In genomic region chr19:46372901-46373572, GRCh38 we compare ENCODE assay signal across 8 cellular contexts. TPM values are rescaled to one million over a fixed set of nuclear protein-coding genes. Genes with fewer than 3 reads are reported as not detected.
A peak's percentile ranks its signal among the peaks of the same experiment; 100 is the strongest.
DNase-seq lines count a peak whose midpoint lies in the region; ATAC-seq and TF ChIP-seq lines count a peak whose summit lies in the region.

No MANE protein-coding gene starts in this region.

- H3K27me3 ChIP-seq in hepatocyte (no peaks in the 10 kb centered on the region), transverse colon (no peaks in the 10 kb centered on the region)

- H3K9me2 ChIP-seq in hepatocyte (replicated peaks; ENCODE audit: insufficient read depth), result no peaks in the 10 kb centered on the region

- in situ Hi-C loops in transverse colon (cut with MboI; ENCODE audit: low pct_ligation_motif_present in 1 of 4, low pct_unique_long_range_greater_than_20kb in 1 of 4, low sequenced_read_pairs in 3 of 4), result no loop called here

- no peak overlapping the region for H3K27ac Mint-ChIP-seq in activated naive CD8-positive, alpha-beta T cell treated with anti-CD3 and anti-CD28 coated beads for 36 hours

- no peak overlapping the region for H3K4me3 ChIP-seq in WI38 (ENCODE audit: low read depth, low read length)
- H3K4me3 ChIP-seq in hepatocyte, result no peak overlapping the region
- no peak overlapping the region for H3K4me3 ChIP-seq in transverse colon

- H3K27me3 Mint-ChIP-seq in activated naive CD8-positive, alpha-beta T cell treated with anti-CD3 and anti-CD28 coated beads for 36 hours, result no peaks in the 10 kb centered on the region

- peaks cover 34% of the 10 kb centered on the region for H3K79me2 ChIP-seq in hepatocyte

- H3K4me1 Mint-ChIP-seq in activated naive CD8-positive, alpha-beta T cell treated with anti-CD3 and anti-CD28 coated beads for 36 hours, result peaks cover 19% of the 10 kb centered on the region

- 66% methylated on average over 13 of the region's 13 CpGs for WGBS in hepatocyte (ENCODE audit: low lambda C conversion rate, missing lambda C conversion rate)
- 80 to 100% methylated on average over 1 to 13 of the region's 13 CpGs for WGBS in transverse colon (ENCODE audit: low coverage in 1 of 2), 2 donors

- H3K4me1 ChIP-seq in hepatocyte (ENCODE audit: insufficient read depth) (peaks cover 24% of the 10 kb centered on the region), transverse colon (peaks cover 18 to 35% (median 26%) of the 10 kb centered on the region in 4 donors)

- H3K36me3 ChIP-seq in hepatocyte (replicated peaks; ENCODE audit: insufficient read depth, low read depth) (no peaks in the 10 kb centered on the region), transverse colon (peaks cover 0 to 13% (median 6%) of the 10 kb centered on the region in 4 donors)

- peak; percentile 30; the same call in 1 of the 2 replicates for TF ChIP-seq CTCF in WI38 (IDR thresholded peaks at IDR 0.05; ENCODE audit: low read depth, low read length)
- no peak for TF ChIP-seq CTCF in hepatocyte (IDR thresholded peaks at IDR 0.05; ENCODE audit: poor library complexity)
- TF ChIP-seq CTCF in transverse colon (IDR thresholded peaks at IDR 0.05), result peak in 2 of 5 experiments; percentile 10 to 17

- peaks cover 13% of the 10 kb centered on the region for H3K36me3 Mint-ChIP-seq in activated naive CD8-positive, alpha-beta T cell treated with anti-CD3 and anti-CD28 coated beads for 36 hours

- no peak for TF ChIP-seq EP300 in transverse colon (IDR thresholded peaks at IDR 0.05; ENCODE audit: low read depth)

- H3K27ac ChIP-seq in hepatocyte (peak overlapping the region; percentile 76), transverse colon (peak overlapping the region; percentile 70 to 84 (median 78))

- H2AFZ ChIP-seq in hepatocyte, result no peak overlapping the region

- intact Hi-C loops in transverse colon (cut with DNase I; ENCODE audit: low total_unique reads), result no loop called here

- no peaks in the 10 kb centered on the region for H3K9me3 Mint-ChIP-seq in activated naive CD8-positive, alpha-beta T cell treated with anti-CD3 and anti-CD28 coated beads for 36 hours

- ATAC-seq in GM18517 (IDR thresholded peaks at IDR 0.05; ENCODE audit: unreplicated experiment) (no peak), HG02884 (IDR thresholded peaks at IDR 0.05; ENCODE audit: unreplicated experiment) (no peak)

- H3K4me2 ChIP-seq in hepatocyte, result peak overlapping the region; percentile 56

- H3K4me3 Mint-ChIP-seq in activated naive CD8-positive, alpha-beta T cell treated with anti-CD3 and anti-CD28 coated beads for 36 hours, result no peak overlapping the region

- TF ChIP-seq POLR2A in transverse colon (IDR thresholded peaks at IDR 0.05), result no peak

- peak; percentile 1 for DNase-seq in activated CD4-positive, alpha-beta T cell treated with anti-CD3 and anti-CD28 coated beads for 48 hours
- DNase-seq in activated CD4-positive, alpha-beta T cell treated with anti-CD3 and anti-CD28 coated beads for 1 hour, result no peak
- DNase-seq in hepatocyte (ENCODE audit: low spot score), result no peak
- no peak for DNase-seq in transverse colon
- no peak for DNase-seq in activated naive CD8-positive, alpha-beta T cell treated with anti-CD3 and anti-CD28 coated beads for 36 hours

- H3K9me3 ChIP-seq in hepatocyte (ENCODE audit: low read depth) (no peaks in the 10 kb centered on the region), transverse colon (no peaks in the 10 kb centered on the region)

- peaks cover 13% of the 10 kb centered on the region for H4K20me1 ChIP-seq in hepatocyte (ENCODE audit: insufficient read depth, poor library complexity, severe bottlenecking)

RNA-seq across cellular contexts. Expression of gene PPP5C, which starts 26.1 kb away (rescaled TPM):
- total RNA-seq in hepatocyte, result 48.6 and 51.2 TPM in 2 replicates
- 67.6 and 68.8 TPM in 2 replicates for polyA plus RNA-seq in hepatocyte
- total RNA-seq in transverse colon, result 100 to 1,000 TPM in 1 of 4 donors, 10 to 100 TPM in 3; 78.8 to 132 (median 96.8) TPM
- total RNA-seq in activated naive CD8-positive, alpha-beta T cell treated with anti-CD3 and anti-CD28 coated beads for 36 hours, result 100 to 1,000 TPM; 123 to 132 TPM

RNA-seq across cellular contexts. Expression of gene CCDC8, which starts 40.3 kb away (rescaled TPM):
- total RNA-seq in hepatocyte (36.4 and 51.7 TPM in 2 replicates), transverse colon (1 to 10 TPM in 3 of 4 donors, under 1 TPM in 1; 0.40 to 1.9 (median 1.2) TPM)
- 46.8 and 55.9 TPM in 2 replicates for polyA plus RNA-seq in hepatocyte
- under 1 TPM; 0.08 TPM for total RNA-seq in activated naive CD8-positive, alpha-beta T cell treated with anti-CD3 and anti-CD28 coated beads for 36 hours

RNA-seq across cellular contexts. Expression of gene PNMA8C, which starts 55.7 kb away (rescaled TPM):
- total RNA-seq in hepatocyte (0.27 TPM in 1 of 2 replicates, not detected in the other), transverse colon (not detected)
- not detected in 2 replicates for polyA plus RNA-seq in hepatocyte
- total RNA-seq in activated naive CD8-positive, alpha-beta T cell treated with anti-CD3 and anti-CD28 coated beads for 36 hours, result not detected

Comparison
In these comparisons a context has a peak if more than half of its experiments do, and no peak if none do; other contexts are left out.
1. RNA of gene CCDC8, which starts 40.3 kb away (total RNA-seq): 36.4 to 51.7 TPM in hepatocyte; 0.40 to 1.9 TPM in transverse colon and 0.08 TPM in activated naive CD8-positive, alpha-beta T cell treated with anti-CD3 and anti-CD28 coated beads for 36 hours; every median in the first group is over 10 times any median in the second.